In the genomic region with DNA sequence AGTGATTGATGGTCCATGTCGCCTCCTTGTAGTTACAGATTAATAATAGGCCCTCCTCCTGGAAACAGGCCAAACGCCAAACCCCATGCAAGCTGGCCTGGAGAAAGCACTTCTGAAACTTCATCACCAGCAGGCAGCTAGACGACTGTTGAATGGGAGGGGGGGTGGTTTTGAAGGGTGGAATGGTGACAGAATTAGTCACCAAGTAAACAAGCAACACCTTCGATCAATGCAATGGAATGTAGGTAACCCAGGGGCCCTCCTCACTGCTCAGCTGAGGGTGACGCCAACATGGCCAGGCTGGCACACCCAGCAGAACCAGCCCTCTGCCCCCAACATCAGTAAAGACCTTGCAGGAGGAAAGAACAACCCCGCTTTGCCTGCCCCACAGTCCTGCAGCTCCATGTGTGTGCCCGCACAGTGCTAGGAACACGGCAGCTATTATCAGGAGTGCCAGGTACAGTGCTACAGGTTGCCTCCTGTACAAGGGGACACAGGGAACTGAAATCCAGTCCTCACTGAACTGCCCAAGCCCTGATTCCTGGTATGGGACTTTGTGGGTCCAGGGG, we compare ENCODE assay signal across 1 cellular context.
TF ChIP-seq lines count a peak whose summit lies in the region.

No MANE protein-coding gene starts in this region.

TF ChIP-seq in HepG2, 621 proteins besides CTCF, POLR2A, EP300 and RAD21 (continued from another document and continues in another):
- peak; percentile 92; the same call in 1 of the 2 replicates for TF ChIP-seq DNMT3B (CRISPR knock-in tag; conservative IDR thresholded peaks at IDR 0.05)
- peak; percentile 98; the same call in 1 of the 2 replicates for TF ChIP-seq SMARCE1 (IDR thresholded peaks at IDR 0.05; ENCODE audit: borderline replicate concordance)
- TF ChIP-seq, protein P1, sequence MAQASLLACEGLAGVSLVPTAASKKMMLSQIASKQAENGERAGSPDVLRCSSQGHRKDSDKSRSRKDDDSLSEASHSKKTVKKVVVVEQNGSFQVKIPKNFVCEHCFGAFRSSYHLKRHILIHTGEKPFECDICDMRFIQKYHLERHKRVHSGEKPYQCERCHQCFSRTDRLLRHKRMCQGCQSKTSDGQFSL (CRISPR knock-in tag; IDR thresholded peaks at IDR 0.05) = peak; percentile 93
- no peak for TF ChIP-seq KLF13 (CRISPR knock-in tag; IDR thresholded peaks at IDR 0.05)
- TF ChIP-seq, protein P2, sequence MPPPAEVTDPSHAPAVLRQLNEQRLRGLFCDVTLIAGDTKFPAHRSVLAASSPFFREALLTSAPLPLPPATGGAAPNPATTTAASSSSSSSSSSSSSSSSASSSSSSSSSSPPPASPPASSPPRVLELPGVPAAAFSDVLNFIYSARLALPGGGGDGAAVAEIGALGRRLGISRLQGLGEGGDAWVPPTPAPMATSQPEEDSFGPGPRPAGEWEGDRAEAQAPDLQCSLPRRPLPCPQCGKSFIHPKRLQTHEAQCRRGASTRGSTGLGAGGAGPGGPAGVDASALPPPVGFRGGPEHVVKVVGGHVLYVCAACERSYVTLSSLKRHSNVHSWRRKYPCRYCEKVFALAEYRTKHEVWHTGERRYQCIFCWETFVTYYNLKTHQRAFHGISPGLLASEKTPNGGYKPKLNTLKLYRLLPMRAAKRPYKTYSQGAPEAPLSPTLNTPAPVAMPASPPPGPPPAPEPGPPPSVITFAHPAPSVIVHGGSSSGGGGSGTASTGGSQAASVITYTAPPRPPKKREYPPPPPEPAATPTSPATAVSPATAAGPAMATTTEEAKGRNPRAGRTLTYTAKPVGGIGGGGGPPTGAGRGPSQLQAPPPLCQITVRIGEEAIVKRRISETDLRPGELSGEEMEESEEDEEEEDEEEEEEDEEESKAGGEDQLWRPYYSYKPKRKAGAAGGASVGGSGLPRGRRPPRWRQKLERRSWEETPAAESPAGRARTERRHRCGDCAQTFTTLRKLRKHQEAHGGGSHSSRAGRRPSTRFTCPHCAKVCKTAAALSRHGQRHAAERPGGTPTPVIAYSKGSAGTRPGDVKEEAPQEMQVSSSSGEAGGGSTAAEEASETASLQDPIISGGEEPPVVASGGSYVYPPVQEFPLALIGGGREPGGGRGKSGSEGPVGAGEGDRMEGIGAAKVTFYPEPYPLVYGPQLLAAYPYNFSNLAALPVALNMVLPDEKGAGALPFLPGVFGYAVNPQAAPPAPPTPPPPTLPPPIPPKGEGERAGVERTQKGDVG (CRISPR knock-in tag; IDR thresholded peaks at IDR 0.05; ENCODE audit: borderline replicate concordance) = peak; percentile 56; the same call in 1 of the 2 replicates
- TF ChIP-seq KDM4B (CRISPR knock-in tag; IDR thresholded peaks at IDR 0.05) = no peak; the same call in 1 of the 2 replicates
- TF ChIP-seq, protein P3, sequence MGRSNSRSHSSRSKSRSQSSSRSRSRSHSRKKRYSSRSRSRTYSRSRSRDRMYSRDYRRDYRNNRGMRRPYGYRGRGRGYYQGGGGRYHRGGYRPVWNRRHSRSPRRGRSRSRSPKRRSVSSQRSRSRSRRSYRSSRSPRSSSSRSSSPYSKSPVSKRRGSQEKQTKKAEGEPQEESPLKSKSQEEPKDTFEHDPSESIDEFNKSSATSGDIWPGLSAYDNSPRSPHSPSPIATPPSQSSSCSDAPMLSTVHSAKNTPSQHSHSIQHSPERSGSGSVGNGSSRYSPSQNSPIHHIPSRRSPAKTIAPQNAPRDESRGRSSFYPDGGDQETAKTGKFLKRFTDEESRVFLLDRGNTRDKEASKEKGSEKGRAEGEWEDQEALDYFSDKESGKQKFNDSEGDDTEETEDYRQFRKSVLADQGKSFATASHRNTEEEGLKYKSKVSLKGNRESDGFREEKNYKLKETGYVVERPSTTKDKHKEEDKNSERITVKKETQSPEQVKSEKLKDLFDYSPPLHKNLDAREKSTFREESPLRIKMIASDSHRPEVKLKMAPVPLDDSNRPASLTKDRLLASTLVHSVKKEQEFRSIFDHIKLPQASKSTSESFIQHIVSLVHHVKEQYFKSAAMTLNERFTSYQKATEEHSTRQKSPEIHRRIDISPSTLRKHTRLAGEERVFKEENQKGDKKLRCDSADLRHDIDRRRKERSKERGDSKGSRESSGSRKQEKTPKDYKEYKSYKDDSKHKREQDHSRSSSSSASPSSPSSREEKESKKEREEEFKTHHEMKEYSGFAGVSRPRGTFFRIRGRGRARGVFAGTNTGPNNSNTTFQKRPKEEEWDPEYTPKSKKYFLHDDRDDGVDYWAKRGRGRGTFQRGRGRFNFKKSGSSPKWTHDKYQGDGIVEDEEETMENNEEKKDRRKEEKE (IDR thresholded peaks at IDR 0.05) = no peak
- TF ChIP-seq, protein P4, sequence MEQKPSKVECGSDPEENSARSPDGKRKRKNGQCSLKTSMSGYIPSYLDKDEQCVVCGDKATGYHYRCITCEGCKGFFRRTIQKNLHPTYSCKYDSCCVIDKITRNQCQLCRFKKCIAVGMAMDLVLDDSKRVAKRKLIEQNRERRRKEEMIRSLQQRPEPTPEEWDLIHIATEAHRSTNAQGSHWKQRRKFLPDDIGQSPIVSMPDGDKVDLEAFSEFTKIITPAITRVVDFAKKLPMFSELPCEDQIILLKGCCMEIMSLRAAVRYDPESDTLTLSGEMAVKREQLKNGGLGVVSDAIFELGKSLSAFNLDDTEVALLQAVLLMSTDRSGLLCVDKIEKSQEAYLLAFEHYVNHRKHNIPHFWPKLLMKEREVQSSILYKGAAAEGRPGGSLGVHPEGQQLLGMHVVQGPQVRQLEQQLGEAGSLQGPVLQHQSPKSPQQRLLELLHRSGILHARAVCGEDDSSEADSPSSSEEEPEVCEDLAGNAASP (CRISPR knock-in tag; IDR thresholded peaks at IDR 0.05; ENCODE audit: borderline replicate concordance) = peak; percentile 63; the same call in 1 of the 2 replicates
- TF ChIP-seq ZNF501 (CRISPR knock-in tag; IDR thresholded peaks at IDR 0.05) = peak; percentile 40; the same call in 1 of the 2 replicates
- no peak for TF ChIP-seq NPAS2 (CRISPR knock-in tag; IDR thresholded peaks at IDR 0.05; ENCODE audit: borderline replicate concordance)
- no peak for TF ChIP-seq NBN (conservative IDR thresholded peaks at IDR 0.05)
- TF ChIP-seq HES4 (CRISPR knock-in tag; IDR thresholded peaks at IDR 0.05; ENCODE audit: borderline replicate concordance) = no peak
- TF ChIP-seq PITX1 (CRISPR knock-in tag; IDR thresholded peaks at IDR 0.05) = peak; percentile 83; the same call in 1 of the 2 replicates
- TF ChIP-seq ZNF7 (CRISPR knock-in tag; IDR thresholded peaks at IDR 0.05) = peak; percentile 95
- TF ChIP-seq, protein P5, sequence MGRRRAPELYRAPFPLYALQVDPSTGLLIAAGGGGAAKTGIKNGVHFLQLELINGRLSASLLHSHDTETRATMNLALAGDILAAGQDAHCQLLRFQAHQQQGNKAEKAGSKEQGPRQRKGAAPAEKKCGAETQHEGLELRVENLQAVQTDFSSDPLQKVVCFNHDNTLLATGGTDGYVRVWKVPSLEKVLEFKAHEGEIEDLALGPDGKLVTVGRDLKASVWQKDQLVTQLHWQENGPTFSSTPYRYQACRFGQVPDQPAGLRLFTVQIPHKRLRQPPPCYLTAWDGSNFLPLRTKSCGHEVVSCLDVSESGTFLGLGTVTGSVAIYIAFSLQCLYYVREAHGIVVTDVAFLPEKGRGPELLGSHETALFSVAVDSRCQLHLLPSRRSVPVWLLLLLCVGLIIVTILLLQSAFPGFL (CRISPR knock-in tag; IDR thresholded peaks at IDR 0.05) = no peak
- peak; percentile 95 for TF ChIP-seq FOXP1 (IDR thresholded peaks at IDR 0.05)
- peak; percentile 99 for TF ChIP-seq FOXP1 (CRISPR knock-in tag; IDR thresholded peaks at IDR 0.05)
- peak; percentile 90 for TF ChIP-seq RXRB (CRISPR knock-in tag; IDR thresholded peaks at IDR 0.05; ENCODE audit: borderline replicate concordance)
- TF ChIP-seq ATF7-NPFF (CRISPR knock-in tag; IDR thresholded peaks at IDR 0.05; ENCODE audit: low read depth) = peak; percentile 70; the same call in 1 of the 2 replicates
- peak; percentile 78 for TF ChIP-seq THAP11 (CRISPR knock-in tag; IDR thresholded peaks at IDR 0.05)
- TF ChIP-seq MAZ (IDR thresholded peaks at IDR 0.05; ENCODE audit: borderline replicate concordance, low read depth, low read length) = peak; percentile 80
- TF ChIP-seq MAZ (CRISPR knock-in tag; IDR thresholded peaks at IDR 0.05; ENCODE audit: low read depth) = no peak
- TF ChIP-seq ZFP1 (CRISPR knock-in tag; IDR thresholded peaks at IDR 0.05) = 0 out of 2 replicates have a peak, but pooled peaks have one; percentile 40
- TF ChIP-seq SALL1 (CRISPR knock-in tag; IDR thresholded peaks at IDR 0.05) = peak; percentile 98
- TF ChIP-seq, protein P6, sequence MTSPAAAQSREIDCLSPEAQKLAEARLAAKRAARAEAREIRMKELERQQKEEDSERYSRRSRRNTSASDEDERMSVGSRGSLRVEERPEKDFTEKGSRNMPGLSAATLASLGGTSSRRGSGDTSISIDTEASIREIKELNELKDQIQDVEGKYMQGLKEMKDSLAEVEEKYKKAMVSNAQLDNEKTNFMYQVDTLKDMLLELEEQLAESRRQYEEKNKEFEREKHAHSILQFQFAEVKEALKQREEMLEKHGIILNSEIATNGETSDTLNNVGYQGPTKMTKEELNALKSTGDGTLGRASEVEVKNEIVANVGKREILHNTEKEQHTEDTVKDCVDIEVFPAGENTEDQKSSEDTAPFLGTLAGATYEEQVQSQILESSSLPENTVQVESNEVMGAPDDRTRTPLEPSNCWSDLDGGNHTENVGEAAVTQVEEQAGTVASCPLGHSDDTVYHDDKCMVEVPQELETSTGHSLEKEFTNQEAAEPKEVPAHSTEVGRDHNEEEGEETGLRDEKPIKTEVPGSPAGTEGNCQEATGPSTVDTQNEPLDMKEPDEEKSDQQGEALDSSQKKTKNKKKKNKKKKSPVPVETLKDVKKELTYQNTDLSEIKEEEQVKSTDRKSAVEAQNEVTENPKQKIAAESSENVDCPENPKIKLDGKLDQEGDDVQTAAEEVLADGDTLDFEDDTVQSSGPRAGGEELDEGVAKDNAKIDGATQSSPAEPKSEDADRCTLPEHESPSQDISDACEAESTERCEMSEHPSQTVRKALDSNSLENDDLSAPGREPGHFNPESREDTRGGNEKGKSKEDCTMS (CRISPR knock-in tag; conservative IDR thresholded peaks at IDR 0.05) = no peak
- TF ChIP-seq, protein P7, sequence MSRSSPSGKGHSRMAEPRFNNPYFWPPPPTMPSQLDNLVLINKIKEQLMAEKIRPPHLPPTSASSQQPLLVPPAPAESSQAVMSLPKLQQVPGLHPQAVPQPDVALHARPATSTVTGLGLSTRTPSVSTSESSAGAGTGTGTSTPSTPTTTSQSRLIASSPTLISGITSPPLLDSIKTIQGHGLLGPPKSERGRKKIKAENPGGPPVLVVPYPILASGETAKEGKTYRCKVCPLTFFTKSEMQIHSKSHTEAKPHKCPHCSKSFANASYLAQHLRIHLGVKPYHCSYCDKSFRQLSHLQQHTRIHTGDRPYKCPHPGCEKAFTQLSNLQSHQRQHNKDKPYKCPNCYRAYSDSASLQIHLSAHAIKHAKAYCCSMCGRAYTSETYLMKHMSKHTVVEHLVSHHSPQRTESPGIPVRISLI (CRISPR knock-in tag; IDR thresholded peaks at IDR 0.05; ENCODE audit: borderline replicate concordance) = no peak
- peak; percentile 97 for TF ChIP-seq ZFP36L1 (CRISPR knock-in tag; IDR thresholded peaks at IDR 0.05)
- peak; percentile 76; the same call in 1 of the 2 replicates for TF ChIP-seq KLF11 (CRISPR knock-in tag; IDR thresholded peaks at IDR 0.05)
- peak; percentile 36; the same call in 1 of the 2 replicates for TF ChIP-seq SMAD3 (CRISPR knock-in tag; IDR thresholded peaks at IDR 0.05)
- no peak for TF ChIP-seq HNRNPK (IDR thresholded peaks at IDR 0.05; ENCODE audit: low read depth, low read length, poor library complexity, severe bottlenecking)
- TF ChIP-seq, protein P8, sequence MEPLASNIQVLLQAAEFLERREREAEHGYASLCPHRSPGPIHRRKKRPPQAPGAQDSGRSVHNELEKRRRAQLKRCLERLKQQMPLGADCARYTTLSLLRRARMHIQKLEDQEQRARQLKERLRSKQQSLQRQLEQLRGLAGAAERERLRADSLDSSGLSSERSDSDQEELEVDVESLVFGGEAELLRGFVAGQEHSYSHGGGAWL (CRISPR knock-in tag; IDR thresholded peaks at IDR 0.05) = peak; percentile 75; the same call in 1 of the 2 replicates
- TF ChIP-seq TBL1XR1 (IDR thresholded peaks at IDR 0.05; ENCODE audit: borderline replicate concordance, low read length, partially characterized antibody) = peak; percentile 87
- TF ChIP-seq NFE2 (CRISPR knock-in tag; IDR thresholded peaks at IDR 0.05) = no peak
- TF ChIP-seq, protein P9, sequence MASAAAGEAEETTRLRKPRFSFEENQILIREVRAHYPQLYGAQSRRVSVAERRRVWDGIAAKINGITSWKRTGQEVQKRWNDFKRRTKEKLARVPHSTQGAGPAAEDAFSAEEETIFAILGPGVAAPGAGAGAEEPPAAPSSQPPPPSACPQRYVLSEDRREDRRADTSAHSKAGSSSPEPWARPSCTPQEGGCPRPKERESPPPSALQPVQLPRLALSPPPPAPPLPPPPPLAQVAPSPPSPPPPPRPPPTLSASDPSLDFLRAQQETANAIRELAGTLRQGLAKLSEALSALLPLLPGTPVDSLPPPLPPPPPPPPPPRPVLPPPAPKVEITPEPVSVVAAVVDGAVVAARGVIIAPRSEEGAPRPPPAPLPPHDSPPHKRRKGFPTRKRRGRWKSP (CRISPR knock-in tag; IDR thresholded peaks at IDR 0.05) = peak; percentile 82; the same call in 1 of the 2 replicates
- TF ChIP-seq NR2F2 (IDR thresholded peaks at IDR 0.05; ENCODE audit: borderline replicate concordance, low read depth) = peak; percentile 60; the same call in 1 of the 2 replicates
- TF ChIP-seq SUZ12 (IDR thresholded peaks at IDR 0.05; ENCODE audit: low read depth, low read length) = no peak
- peak; percentile 87 for TF ChIP-seq NFKBIZ (CRISPR knock-in tag; IDR thresholded peaks at IDR 0.05)
- TF ChIP-seq ZNF230 (CRISPR knock-in tag; IDR thresholded peaks at IDR 0.05) = no peak; the same call in 1 of the 2 replicates
- peak; percentile 71 for TF ChIP-seq ZKSCAN1 (IDR thresholded peaks at IDR 0.05; ENCODE audit: low read length)
- TF ChIP-seq CBFB (CRISPR knock-in tag; IDR thresholded peaks at IDR 0.05) = peak; percentile 72; the same call in 1 of the 2 replicates
- no peak for TF ChIP-seq SNAPC2 (CRISPR knock-in tag; IDR thresholded peaks at IDR 0.05)
- TF ChIP-seq ZNF34 (CRISPR knock-in tag; IDR thresholded peaks at IDR 0.05; ENCODE audit: borderline replicate concordance) = 0 out of 2 replicates have a peak, but pooled peaks have one; percentile 42
- peak; percentile 86 for TF ChIP-seq KDM6A (CRISPR knock-in tag; IDR thresholded peaks at IDR 0.05; ENCODE audit: low read depth)
- no peak for TF ChIP-seq SMYD3 (CRISPR knock-in tag; IDR thresholded peaks at IDR 0.05)
- no peak for TF ChIP-seq ZNF780A (CRISPR knock-in tag; IDR thresholded peaks at IDR 0.05)
- TF ChIP-seq ZNF883 (CRISPR knock-in tag; IDR thresholded peaks at IDR 0.05; ENCODE audit: not compliant biosample characterization) = no peak
- TF ChIP-seq TEAD3 (CRISPR knock-in tag; optimal IDR thresholded peaks at IDR 0.05; ENCODE audit: borderline replicate concordance) = peak; percentile 99
- no peak for TF ChIP-seq RAD51 (IDR thresholded peaks at IDR 0.05; ENCODE audit: borderline replicate concordance)
- no peak for TF ChIP-seq ZMYM2 (CRISPR knock-in tag; IDR thresholded peaks at IDR 0.05)
- peak; percentile 30; the same call in 1 of the 2 replicates for TF ChIP-seq CEBPB (IDR thresholded peaks at IDR 0.05; ENCODE audit: borderline replicate concordance, low read depth, low read length)
- no peak for TF ChIP-seq NKX3-1 (CRISPR knock-in tag; IDR thresholded peaks at IDR 0.05)
- peak; percentile 88; the same call in 1 of the 2 replicates for TF ChIP-seq ZNF567 (CRISPR knock-in tag; IDR thresholded peaks at IDR 0.05; ENCODE audit: borderline replicate concordance)
- peak; percentile 91 for TF ChIP-seq SAP130 (CRISPR knock-in tag; IDR thresholded peaks at IDR 0.05; ENCODE audit: low read depth)
- peak in 1 of 2 experiments; percentile 11; a peak in 2 of 4 replicates for TF ChIP-seq MAFK (conservative IDR thresholded peaks at IDR 0.05 in 1 of 2, IDR thresholded peaks at IDR 0.05 in 1 of 2; ENCODE audit: low read length in 2 of 2)
- TF ChIP-seq SMC3 (IDR thresholded peaks at IDR 0.05; ENCODE audit: low read length) = peak; percentile 26; the same call in 1 of the 2 replicates
- TF ChIP-seq ZFAT (CRISPR knock-in tag; conservative IDR thresholded peaks at IDR 0.05) = no peak
